In genomic region chr6:128007658-128008057, GRCh38 we compare ENCODE assay signal across 1 cellular context.
TF ChIP-seq lines count a peak whose summit lies in the region.

No MANE protein-coding gene starts in this region.

TF ChIP-seq in HepG2, 621 proteins besides CTCF, POLR2A, EP300 and RAD21 (continued from another document and continues in another):
- no peak for TF ChIP-seq ZBTB46 (CRISPR knock-in tag; IDR thresholded peaks at IDR 0.05; ENCODE audit: borderline replicate concordance)
- peak; percentile 89 for TF ChIP-seq MIXL1 (CRISPR knock-in tag; IDR thresholded peaks at IDR 0.05)
- TF ChIP-seq SMAD3 (CRISPR knock-in tag; IDR thresholded peaks at IDR 0.05): 0 out of 2 replicates have a peak, but pooled peaks have one; percentile 51
- peak; percentile 25; the same call in 1 of the 2 replicates for TF ChIP-seq HNF4G (IDR thresholded peaks at IDR 0.05; ENCODE audit: borderline replicate concordance, low read depth, low read length)
- TF ChIP-seq HNF4G (CRISPR knock-in tag; IDR thresholded peaks at IDR 0.05; ENCODE audit: borderline replicate concordance, low read depth): no peak
- no peak for TF ChIP-seq ZNF281 (CRISPR knock-in tag; IDR thresholded peaks at IDR 0.05; ENCODE audit: borderline replicate concordance)
- peak; percentile 50; the same call in 1 of the 2 replicates for TF ChIP-seq RCOR2 (CRISPR knock-in tag; IDR thresholded peaks at IDR 0.05)
- no peak for TF ChIP-seq ZBTB44 (CRISPR knock-in tag; IDR thresholded peaks at IDR 0.05)
- TF ChIP-seq ZKSCAN8 (CRISPR knock-in tag; IDR thresholded peaks at IDR 0.05; ENCODE audit: borderline replicate concordance): peak; percentile 71; the same call in 1 of the 2 replicates
- 0 out of 2 replicates have a peak, but pooled peaks have one; percentile 63 for TF ChIP-seq MBD4 (IDR thresholded peaks at IDR 0.05; ENCODE audit: borderline replicate concordance, low read length)
- TF ChIP-seq IRF2 (CRISPR knock-in tag; IDR thresholded peaks at IDR 0.05): no peak; the same call in 1 of the 2 replicates
- TF ChIP-seq ZNF816 (CRISPR knock-in tag; IDR thresholded peaks at IDR 0.05; ENCODE audit: borderline replicate concordance): peak; percentile 42; the same call in 1 of the 2 replicates
- TF ChIP-seq ZNF292 (CRISPR knock-in tag; IDR thresholded peaks at IDR 0.05; ENCODE audit: borderline replicate concordance, low read depth): no peak
- no peak for TF ChIP-seq ZNF333 (CRISPR knock-in tag; IDR thresholded peaks at IDR 0.05; ENCODE audit: borderline replicate concordance)
- peak; percentile 92 for TF ChIP-seq FOXA1 (IDR thresholded peaks at IDR 0.05)
- TF ChIP-seq FOXA1 (CRISPR knock-in tag; IDR thresholded peaks at IDR 0.05): peak; percentile 73
- peak; percentile 52; the same call in 1 of the 2 replicates for TF ChIP-seq ELF3 (CRISPR knock-in tag; IDR thresholded peaks at IDR 0.05)
- peak; percentile 83; the same call in 1 of the 2 replicates for TF ChIP-seq NFIC (IDR thresholded peaks at IDR 0.05; ENCODE audit: low read length)
- 0 out of 2 replicates have a peak, but pooled peaks have one; percentile 40 for TF ChIP-seq STAT6 (CRISPR knock-in tag; IDR thresholded peaks at IDR 0.05; ENCODE audit: borderline replicate concordance)
- no peak for TF ChIP-seq ZNF570 (CRISPR knock-in tag; IDR thresholded peaks at IDR 0.05; ENCODE audit: borderline replicate concordance)
- TF ChIP-seq HMG20A (CRISPR knock-in tag; IDR thresholded peaks at IDR 0.05; ENCODE audit: borderline replicate concordance): peak; percentile 69; the same call in 1 of the 2 replicates
- TF ChIP-seq, protein P1, sequence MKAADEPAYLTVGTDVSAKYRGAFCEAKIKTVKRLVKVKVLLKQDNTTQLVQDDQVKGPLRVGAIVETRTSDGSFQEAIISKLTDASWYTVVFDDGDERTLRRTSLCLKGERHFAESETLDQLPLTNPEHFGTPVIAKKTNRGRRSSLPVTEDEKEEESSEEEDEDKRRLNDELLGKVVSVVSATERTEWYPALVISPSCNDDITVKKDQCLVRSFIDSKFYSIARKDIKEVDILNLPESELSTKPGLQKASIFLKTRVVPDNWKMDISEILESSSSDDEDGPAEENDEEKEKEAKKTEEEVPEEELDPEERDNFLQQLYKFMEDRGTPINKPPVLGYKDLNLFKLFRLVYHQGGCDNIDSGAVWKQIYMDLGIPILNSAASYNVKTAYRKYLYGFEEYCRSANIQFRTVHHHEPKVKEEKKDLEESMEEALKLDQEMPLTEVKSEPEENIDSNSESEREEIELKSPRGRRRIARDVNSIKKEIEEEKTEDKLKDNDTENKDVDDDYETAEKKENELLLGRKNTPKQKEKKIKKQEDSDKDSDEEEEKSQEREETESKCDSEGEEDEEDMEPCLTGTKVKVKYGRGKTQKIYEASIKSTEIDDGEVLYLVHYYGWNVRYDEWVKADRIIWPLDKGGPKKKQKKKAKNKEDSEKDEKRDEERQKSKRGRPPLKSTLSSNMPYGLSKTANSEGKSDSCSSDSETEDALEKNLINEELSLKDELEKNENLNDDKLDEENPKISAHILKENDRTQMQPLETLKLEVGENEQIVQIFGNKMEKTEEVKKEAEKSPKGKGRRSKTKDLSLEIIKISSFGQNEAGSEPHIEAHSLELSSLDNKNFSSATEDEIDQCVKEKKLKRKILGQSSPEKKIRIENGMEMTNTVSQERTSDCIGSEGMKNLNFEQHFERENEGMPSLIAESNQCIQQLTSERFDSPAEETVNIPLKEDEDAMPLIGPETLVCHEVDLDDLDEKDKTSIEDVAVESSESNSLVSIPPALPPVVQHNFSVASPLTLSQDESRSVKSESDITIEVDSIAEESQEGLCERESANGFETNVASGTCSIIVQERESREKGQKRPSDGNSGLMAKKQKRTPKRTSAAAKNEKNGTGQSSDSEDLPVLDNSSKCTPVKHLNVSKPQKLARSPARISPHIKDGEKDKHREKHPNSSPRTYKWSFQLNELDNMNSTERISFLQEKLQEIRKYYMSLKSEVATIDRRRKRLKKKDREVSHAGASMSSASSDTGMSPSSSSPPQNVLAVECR (CRISPR knock-in tag; IDR thresholded peaks at IDR 0.05; ENCODE audit: borderline replicate concordance): no peak
- TF ChIP-seq AHDC1 (CRISPR knock-in tag; IDR thresholded peaks at IDR 0.05; ENCODE audit: borderline replicate concordance): peak; percentile 96; the same call in 1 of the 2 replicates
- peak; percentile 85 for TF ChIP-seq BCL6 (CRISPR knock-in tag; IDR thresholded peaks at IDR 0.05)
- TF ChIP-seq HDAC2 (CRISPR knock-in tag; IDR thresholded peaks at IDR 0.05): peak; percentile 41; the same call in 1 of the 2 replicates
- peak; percentile 60; the same call in 1 of the 2 replicates for TF ChIP-seq POGZ (CRISPR knock-in tag; IDR thresholded peaks at IDR 0.05)
- peak; percentile 46; the same call in 1 of the 2 replicates for TF ChIP-seq NR2F6 (IDR thresholded peaks at IDR 0.05)
- TF ChIP-seq NR2F6 (CRISPR knock-in tag; IDR thresholded peaks at IDR 0.05): 0 out of 2 replicates have a peak, but pooled peaks have one; percentile 44
- no peak for TF ChIP-seq JDP2 (CRISPR knock-in tag; IDR thresholded peaks at IDR 0.05; ENCODE audit: borderline replicate concordance)
- TF ChIP-seq, protein P2, sequence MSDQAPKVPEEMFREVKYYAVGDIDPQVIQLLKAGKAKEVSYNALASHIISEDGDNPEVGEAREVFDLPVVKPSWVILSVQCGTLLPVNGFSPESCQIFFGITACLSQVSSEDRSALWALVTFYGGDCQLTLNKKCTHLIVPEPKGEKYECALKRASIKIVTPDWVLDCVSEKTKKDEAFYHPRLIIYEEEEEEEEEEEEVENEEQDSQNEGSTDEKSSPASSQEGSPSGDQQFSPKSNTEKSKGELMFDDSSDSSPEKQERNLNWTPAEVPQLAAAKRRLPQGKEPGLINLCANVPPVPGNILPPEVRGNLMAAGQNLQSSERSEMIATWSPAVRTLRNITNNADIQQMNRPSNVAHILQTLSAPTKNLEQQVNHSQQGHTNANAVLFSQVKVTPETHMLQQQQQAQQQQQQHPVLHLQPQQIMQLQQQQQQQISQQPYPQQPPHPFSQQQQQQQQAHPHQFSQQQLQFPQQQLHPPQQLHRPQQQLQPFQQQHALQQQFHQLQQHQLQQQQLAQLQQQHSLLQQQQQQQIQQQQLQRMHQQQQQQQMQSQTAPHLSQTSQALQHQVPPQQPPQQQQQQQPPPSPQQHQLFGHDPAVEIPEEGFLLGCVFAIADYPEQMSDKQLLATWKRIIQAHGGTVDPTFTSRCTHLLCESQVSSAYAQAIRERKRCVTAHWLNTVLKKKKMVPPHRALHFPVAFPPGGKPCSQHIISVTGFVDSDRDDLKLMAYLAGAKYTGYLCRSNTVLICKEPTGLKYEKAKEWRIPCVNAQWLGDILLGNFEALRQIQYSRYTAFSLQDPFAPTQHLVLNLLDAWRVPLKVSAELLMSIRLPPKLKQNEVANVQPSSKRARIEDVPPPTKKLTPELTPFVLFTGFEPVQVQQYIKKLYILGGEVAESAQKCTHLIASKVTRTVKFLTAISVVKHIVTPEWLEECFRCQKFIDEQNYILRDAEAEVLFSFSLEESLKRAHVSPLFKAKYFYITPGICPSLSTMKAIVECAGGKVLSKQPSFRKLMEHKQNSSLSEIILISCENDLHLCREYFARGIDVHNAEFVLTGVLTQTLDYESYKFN (CRISPR knock-in tag; conservative IDR thresholded peaks at IDR 0.05): peak; percentile 86
- peak; percentile 74; the same call in 1 of the 2 replicates for TF ChIP-seq DPF2 (CRISPR knock-in tag; IDR thresholded peaks at IDR 0.05; ENCODE audit: borderline replicate concordance, low read depth)
- TF ChIP-seq ZNF367 (CRISPR knock-in tag; IDR thresholded peaks at IDR 0.05; ENCODE audit: borderline replicate concordance): no peak
- no peak for TF ChIP-seq ZNF550 (CRISPR knock-in tag; IDR thresholded peaks at IDR 0.05; ENCODE audit: borderline replicate concordance)
- TF ChIP-seq NR2F2 (IDR thresholded peaks at IDR 0.05; ENCODE audit: borderline replicate concordance, low read depth): peak; percentile 44; the same call in 1 of the 2 replicates
